In the genomic region with DNA sequence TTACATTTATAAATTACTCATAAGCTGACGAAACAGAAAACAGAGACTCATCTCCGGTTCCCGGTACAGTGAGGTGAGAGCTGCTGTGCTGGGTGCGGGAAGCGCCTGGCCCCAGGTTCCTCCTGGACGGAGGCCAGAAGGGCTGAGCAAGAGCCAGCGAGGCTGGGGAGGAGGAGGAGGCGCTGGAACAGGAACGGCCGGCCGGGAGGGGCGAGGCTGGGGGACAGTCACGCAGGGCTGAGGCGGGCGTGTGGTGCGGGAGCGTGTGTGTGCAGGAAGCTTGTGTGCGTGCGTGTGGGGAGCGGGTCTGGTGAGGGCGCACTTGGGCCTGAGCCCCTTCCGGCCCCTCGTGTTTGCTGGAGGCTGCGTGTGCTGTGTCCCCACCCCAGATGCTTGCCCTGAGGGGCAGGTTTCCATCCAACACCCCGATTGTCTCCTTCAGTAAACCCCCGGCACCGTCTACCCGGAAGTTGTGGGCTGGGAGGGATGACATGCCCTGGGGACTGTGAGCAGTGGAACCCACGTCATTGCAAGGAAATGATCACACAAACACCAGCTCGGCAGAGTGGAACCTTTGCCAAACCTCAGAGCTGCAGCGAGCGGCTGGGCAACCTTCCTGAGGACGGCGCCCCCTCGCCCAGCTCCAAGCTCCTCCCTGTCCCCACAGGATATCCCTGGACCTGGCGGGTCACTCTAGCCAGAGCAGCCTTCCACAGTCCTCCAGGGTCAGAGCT, we compare ENCODE assay signal across 1 cellular context.
A peak's percentile ranks its signal among the peaks of the same experiment; 100 is the strongest.
TF ChIP-seq lines count a peak whose summit lies in the region.

No MANE protein-coding gene starts in this region.

TF ChIP-seq in HEK293, 187 proteins besides CTCF, POLR2A, EP300 and RAD21 (continued from another document):
- TF ChIP-seq, protein P1, sequence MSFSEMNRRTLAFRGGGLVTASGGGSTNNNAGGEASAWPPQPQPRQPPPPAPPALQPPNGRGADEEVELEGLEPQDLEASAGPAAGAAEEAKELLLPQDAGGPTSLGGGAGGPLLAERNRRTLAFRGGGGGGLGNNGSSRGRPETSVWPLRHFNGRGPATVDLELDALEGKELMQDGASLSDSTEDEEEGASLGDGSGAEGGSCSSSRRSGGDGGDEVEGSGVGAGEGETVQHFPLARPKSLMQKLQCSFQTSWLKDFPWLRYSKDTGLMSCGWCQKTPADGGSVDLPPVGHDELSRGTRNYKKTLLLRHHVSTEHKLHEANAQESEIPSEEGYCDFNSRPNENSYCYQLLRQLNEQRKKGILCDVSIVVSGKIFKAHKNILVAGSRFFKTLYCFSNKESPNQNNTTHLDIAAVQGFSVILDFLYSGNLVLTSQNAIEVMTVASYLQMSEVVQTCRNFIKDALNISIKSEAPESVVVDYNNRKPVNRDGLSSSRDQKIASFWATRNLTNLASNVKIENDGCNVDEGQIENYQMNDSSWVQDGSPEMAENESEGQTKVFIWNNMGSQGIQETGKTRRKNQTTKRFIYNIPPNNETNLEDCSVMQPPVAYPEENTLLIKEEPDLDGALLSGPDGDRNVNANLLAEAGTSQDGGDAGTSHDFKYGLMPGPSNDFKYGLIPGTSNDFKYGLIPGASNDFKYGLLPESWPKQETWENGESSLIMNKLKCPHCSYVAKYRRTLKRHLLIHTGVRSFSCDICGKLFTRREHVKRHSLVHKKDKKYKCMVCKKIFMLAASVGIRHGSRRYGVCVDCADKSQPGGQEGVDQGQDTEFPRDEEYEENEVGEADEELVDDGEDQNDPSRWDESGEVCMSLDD (tag by site-specific recombination; IDR thresholded peaks at IDR 0.05): peak; percentile 88
- TF ChIP-seq SP3 (tag by site-specific recombination; IDR thresholded peaks at IDR 0.05) (peak; percentile 45), ZEB2 (tag by site-specific recombination; IDR thresholded peaks at IDR 0.05) (peak; percentile 75; the same call in 1 of the 2 replicates), ZNF473 (tag by site-specific recombination; IDR thresholded peaks at IDR 0.05) (no peak), ZFHX2 (tag by site-specific recombination; conservative IDR thresholded peaks at IDR 0.05) (peak; percentile 80), GLIS1 (tag by site-specific recombination; IDR thresholded peaks at IDR 0.05) (peak; percentile 48), KLF16 (tag by site-specific recombination; IDR thresholded peaks at IDR 0.05) (peak; percentile 68; the same call in 1 of the 2 replicates), WT1 (tag by site-specific recombination; IDR thresholded peaks at IDR 0.05) (no peak), ZNF221 (tag by site-specific recombination; IDR thresholded peaks at IDR 0.05; ENCODE audit: borderline replicate concordance) (no peak)
